In the genomic region with DNA sequence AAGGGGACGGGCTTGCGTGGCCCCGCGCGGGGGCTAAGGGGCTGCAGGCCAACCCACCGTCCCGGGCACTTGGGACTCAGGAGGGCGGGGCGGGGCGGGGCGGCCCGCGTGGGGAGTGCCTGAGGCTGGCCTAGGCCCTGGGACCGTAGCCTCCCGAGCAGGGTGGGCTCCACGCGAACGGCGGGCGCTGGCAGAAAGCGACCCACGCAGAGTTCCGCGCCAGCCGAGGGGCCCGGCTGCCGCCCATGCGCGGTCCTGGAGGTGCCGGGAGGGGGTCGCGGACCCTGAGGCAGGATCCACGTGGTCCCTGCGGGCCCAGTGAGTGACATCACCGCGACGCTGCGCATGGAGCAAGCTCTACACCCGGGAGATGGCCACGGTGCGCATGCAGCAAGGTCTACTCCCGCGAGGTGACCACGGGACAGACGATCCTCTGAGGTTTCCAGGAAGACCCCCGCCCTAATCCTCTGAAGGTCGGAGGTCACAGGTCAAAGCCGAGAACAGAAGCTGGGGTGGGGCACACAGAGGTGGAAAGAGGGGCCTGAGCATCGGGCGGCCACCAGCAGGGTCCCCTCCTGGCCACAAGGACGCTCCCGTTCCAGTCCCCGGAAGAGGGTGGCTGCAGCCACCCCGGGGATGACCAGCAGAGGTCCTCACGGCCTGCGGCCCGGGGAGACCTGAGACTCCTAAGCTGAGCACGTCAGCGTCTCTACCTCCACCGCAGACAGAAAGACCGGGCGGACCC, we compare ENCODE assay signal across 1 cellular context.
TF ChIP-seq lines count a peak whose summit lies in the region.

No MANE protein-coding gene starts in this region.

TF ChIP-seq in WTC11, 78 proteins besides CTCF, POLR2A, EP300 and RAD21 (continued from another document):
- TF ChIP-seq, protein P1, sequence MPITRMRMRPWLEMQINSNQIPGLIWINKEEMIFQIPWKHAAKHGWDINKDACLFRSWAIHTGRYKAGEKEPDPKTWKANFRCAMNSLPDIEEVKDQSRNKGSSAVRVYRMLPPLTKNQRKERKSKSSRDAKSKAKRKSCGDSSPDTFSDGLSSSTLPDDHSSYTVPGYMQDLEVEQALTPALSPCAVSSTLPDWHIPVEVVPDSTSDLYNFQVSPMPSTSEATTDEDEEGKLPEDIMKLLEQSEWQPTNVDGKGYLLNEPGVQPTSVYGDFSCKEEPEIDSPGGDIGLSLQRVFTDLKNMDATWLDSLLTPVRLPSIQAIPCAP (CRISPR knock-in tag; IDR thresholded peaks at IDR 0.05): peak; percentile 19; the same call in 1 of the 2 replicates
- TF ChIP-seq, protein P2, sequence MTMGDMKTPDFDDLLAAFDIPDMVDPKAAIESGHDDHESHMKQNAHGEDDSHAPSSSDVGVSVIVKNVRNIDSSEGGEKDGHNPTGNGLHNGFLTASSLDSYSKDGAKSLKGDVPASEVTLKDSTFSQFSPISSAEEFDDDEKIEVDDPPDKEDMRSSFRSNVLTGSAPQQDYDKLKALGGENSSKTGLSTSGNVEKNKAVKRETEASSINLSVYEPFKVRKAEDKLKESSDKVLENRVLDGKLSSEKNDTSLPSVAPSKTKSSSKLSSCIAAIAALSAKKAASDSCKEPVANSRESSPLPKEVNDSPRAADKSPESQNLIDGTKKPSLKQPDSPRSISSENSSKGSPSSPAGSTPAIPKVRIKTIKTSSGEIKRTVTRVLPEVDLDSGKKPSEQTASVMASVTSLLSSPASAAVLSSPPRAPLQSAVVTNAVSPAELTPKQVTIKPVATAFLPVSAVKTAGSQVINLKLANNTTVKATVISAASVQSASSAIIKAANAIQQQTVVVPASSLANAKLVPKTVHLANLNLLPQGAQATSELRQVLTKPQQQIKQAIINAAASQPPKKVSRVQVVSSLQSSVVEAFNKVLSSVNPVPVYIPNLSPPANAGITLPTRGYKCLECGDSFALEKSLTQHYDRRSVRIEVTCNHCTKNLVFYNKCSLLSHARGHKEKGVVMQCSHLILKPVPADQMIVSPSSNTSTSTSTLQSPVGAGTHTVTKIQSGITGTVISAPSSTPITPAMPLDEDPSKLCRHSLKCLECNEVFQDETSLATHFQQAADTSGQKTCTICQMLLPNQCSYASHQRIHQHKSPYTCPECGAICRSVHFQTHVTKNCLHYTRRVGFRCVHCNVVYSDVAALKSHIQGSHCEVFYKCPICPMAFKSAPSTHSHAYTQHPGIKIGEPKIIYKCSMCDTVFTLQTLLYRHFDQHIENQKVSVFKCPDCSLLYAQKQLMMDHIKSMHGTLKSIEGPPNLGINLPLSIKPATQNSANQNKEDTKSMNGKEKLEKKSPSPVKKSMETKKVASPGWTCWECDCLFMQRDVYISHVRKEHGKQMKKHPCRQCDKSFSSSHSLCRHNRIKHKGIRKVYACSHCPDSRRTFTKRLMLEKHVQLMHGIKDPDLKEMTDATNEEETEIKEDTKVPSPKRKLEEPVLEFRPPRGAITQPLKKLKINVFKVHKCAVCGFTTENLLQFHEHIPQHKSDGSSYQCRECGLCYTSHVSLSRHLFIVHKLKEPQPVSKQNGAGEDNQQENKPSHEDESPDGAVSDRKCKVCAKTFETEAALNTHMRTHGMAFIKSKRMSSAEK (CRISPR knock-in tag; IDR thresholded peaks at IDR 0.05; ENCODE audit: borderline replicate concordance): no peak
- TF ChIP-seq, protein P3, sequence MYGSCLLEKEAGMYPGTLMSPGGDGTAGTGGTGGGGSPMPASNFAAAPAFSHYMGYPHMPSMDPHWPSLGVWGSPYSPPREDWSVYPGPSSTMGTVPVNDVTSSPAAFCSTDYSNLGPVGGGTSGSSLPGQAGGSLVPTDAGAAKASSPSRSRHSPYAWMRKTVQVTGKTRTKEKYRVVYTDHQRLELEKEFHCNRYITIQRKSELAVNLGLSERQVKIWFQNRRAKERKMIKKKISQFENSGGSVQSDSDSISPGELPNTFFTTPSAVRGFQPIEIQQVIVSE (CRISPR knock-in tag; IDR thresholded peaks at IDR 0.05; ENCODE audit: borderline replicate concordance): no peak
- TF ChIP-seq SMAD3 (CRISPR knock-in tag; IDR thresholded peaks at IDR 0.05; ENCODE audit: borderline replicate concordance) (0 out of 2 replicates have a peak, but pooled peaks have one; percentile 62), EMX1 (CRISPR knock-in tag; IDR thresholded peaks at IDR 0.05) (no peak), CREB1 (CRISPR knock-in tag; IDR thresholded peaks at IDR 0.05) (no peak), ZNF423 (CRISPR knock-in tag; IDR thresholded peaks at IDR 0.05) (peak; percentile 45; the same call in 1 of the 2 replicates), ZNF138 (CRISPR knock-in tag; conservative IDR thresholded peaks at IDR 0.05) (no peak), NR2C2 (CRISPR knock-in tag; IDR thresholded peaks at IDR 0.05) (peak; percentile 71), ZNF396 (CRISPR knock-in tag; IDR thresholded peaks at IDR 0.05; ENCODE audit: borderline replicate concordance) (no peak), MYBL2 (CRISPR knock-in tag; IDR thresholded peaks at IDR 0.05) (0 out of 2 replicates have a peak, but pooled peaks have one; percentile 7), ZNF317 (CRISPR knock-in tag; IDR thresholded peaks at IDR 0.05; ENCODE audit: borderline replicate concordance, low read depth) (no peak), ZNF219 (CRISPR knock-in tag; IDR thresholded peaks at IDR 0.05; ENCODE audit: borderline replicate concordance) (no peak), JUN (CRISPR knock-in tag; IDR thresholded peaks at IDR 0.05) (no peak), GRHL2 (CRISPR knock-in tag; IDR thresholded peaks at IDR 0.05; ENCODE audit: insufficient replicate concordance, severe bottlenecking) (no peak), RORB (CRISPR knock-in tag; IDR thresholded peaks at IDR 0.05) (no peak), SP1 (CRISPR knock-in tag; conservative IDR thresholded peaks at IDR 0.05) (peak; percentile 67), NFE2L1 (CRISPR knock-in tag; IDR thresholded peaks at IDR 0.05) (no peak)
- TF ChIP-seq, protein P4, sequence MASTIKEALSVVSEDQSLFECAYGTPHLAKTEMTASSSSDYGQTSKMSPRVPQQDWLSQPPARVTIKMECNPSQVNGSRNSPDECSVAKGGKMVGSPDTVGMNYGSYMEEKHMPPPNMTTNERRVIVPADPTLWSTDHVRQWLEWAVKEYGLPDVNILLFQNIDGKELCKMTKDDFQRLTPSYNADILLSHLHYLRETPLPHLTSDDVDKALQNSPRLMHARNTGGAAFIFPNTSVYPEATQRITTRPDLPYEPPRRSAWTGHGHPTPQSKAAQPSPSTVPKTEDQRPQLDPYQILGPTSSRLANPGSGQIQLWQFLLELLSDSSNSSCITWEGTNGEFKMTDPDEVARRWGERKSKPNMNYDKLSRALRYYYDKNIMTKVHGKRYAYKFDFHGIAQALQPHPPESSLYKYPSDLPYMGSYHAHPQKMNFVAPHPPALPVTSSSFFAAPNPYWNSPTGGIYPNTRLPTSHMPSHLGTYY (CRISPR knock-in tag; IDR thresholded peaks at IDR 0.05): no peak
- TF ChIP-seq, protein P5, sequence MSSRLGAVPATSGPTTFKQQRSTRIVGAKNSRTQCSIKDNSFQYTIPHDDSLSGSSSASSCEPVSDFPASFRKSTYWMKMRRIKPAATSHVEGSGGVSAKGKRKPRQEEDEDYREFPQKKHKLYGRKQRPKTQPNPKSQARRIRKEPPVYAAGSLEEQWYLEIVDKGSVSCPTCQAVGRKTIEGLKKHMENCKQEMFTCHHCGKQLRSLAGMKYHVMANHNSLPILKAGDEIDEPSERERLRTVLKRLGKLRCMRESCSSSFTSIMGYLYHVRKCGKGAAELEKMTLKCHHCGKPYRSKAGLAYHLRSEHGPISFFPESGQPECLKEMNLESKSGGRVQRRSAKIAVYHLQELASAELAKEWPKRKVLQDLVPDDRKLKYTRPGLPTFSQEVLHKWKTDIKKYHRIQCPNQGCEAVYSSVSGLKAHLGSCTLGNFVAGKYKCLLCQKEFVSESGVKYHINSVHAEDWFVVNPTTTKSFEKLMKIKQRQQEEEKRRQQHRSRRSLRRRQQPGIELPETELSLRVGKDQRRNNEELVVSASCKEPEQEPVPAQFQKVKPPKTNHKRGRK (CRISPR knock-in tag; IDR thresholded peaks at IDR 0.05; ENCODE audit: borderline replicate concordance): no peak
- TF ChIP-seq, protein P6, sequence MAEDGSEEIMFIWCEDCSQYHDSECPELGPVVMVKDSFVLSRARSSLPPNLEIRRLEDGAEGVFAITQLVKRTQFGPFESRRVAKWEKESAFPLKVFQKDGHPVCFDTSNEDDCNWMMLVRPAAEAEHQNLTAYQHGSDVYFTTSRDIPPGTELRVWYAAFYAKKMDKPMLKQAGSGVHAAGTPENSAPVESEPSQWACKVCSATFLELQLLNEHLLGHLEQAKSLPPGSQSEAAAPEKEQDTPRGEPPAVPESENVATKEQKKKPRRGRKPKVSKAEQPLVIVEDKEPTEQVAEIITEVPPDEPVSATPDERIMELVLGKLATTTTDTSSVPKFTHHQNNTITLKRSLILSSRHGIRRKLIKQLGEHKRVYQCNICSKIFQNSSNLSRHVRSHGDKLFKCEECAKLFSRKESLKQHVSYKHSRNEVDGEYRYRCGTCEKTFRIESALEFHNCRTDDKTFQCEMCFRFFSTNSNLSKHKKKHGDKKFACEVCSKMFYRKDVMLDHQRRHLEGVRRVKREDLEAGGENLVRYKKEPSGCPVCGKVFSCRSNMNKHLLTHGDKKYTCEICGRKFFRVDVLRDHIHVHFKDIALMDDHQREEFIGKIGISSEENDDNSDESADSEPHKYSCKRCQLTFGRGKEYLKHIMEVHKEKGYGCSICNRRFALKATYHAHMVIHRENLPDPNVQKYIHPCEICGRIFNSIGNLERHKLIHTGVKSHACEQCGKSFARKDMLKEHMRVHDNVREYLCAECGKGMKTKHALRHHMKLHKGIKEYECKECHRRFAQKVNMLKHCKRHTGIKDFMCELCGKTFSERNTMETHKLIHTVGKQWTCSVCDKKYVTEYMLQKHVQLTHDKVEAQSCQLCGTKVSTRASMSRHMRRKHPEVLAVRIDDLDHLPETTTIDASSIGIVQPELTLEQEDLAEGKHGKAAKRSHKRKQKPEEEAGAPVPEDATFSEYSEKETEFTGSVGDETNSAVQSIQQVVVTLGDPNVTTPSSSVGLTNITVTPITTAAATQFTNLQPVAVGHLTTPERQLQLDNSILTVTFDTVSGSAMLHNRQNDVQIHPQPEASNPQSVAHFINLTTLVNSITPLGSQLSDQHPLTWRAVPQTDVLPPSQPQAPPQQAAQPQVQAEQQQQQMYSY (CRISPR knock-in tag; IDR thresholded peaks at IDR 0.05): no peak; the same call in 1 of the 2 replicates
- TF ChIP-seq, protein P7, sequence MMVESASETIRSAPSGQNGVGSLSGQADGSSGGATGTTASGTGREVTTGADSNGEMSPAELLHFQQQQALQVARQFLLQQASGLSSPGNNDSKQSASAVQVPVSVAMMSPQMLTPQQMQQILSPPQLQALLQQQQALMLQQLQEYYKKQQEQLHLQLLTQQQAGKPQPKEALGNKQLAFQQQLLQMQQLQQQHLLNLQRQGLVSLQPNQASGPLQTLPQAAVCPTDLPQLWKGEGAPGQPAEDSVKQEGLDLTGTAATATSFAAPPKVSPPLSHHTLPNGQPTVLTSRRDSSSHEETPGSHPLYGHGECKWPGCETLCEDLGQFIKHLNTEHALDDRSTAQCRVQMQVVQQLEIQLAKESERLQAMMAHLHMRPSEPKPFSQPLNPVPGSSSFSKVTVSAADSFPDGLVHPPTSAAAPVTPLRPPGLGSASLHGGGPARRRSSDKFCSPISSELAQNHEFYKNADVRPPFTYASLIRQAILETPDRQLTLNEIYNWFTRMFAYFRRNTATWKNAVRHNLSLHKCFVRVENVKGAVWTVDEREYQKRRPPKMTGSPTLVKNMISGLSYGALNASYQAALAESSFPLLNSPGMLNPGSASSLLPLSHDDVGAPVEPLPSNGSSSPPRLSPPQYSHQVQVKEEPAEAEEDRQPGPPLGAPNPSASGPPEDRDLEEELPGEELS (CRISPR knock-in tag; IDR thresholded peaks at IDR 0.05): peak; percentile 20; the same call in 1 of the 2 replicates
- TF ChIP-seq, protein P8, sequence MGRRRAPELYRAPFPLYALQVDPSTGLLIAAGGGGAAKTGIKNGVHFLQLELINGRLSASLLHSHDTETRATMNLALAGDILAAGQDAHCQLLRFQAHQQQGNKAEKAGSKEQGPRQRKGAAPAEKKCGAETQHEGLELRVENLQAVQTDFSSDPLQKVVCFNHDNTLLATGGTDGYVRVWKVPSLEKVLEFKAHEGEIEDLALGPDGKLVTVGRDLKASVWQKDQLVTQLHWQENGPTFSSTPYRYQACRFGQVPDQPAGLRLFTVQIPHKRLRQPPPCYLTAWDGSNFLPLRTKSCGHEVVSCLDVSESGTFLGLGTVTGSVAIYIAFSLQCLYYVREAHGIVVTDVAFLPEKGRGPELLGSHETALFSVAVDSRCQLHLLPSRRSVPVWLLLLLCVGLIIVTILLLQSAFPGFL (CRISPR knock-in tag; IDR thresholded peaks at IDR 0.05; ENCODE audit: borderline replicate concordance): no peak
- TF ChIP-seq, protein P9, sequence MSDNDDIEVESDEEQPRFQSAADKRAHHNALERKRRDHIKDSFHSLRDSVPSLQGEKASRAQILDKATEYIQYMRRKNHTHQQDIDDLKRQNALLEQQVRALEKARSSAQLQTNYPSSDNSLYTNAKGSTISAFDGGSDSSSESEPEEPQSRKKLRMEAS (CRISPR knock-in tag; IDR thresholded peaks at IDR 0.05): peak; percentile 81
- TF ChIP-seq, protein P10, sequence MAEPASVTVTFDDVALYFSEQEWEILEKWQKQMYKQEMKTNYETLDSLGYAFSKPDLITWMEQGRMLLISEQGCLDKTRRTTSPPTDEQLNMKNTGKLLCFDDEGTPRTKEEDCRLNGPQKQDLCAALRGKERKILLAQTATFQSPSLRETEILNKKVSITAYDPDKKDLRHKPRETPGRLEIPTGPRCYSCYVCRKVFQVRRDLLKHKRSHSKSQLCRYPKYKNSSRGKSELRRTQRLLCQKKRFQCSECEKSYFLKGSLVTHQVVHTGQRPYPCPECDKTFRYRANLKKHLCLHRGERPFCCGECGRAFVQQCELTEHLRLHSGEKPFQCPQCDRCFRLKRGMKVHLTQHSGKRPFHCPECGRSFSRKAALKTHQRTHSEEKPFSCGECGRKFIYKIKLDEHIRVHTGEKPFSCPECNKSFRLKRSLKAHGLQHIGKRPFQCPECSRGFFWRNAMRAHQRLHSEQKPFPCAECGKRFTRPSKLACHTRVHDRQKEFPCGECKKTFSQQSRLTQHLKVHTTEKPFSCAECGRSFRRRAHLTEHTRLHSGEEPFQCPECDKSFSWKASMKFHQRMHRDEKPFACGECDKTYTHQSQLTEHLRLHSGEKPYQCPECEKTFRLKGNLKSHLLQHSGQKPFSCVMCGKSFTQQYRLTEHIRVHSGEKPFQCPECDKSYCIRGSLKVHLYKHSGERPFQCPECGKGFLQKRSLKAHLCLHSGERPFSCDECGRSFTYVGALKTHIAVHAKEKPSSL (CRISPR knock-in tag; conservative IDR thresholded peaks at IDR 0.05): no peak
TF ChIP-seq in WTC11: peak in this region for 14.
